In genomic region chr5:174282391-174282790, GRCh38 we compare ENCODE assay signal across 33 cellular contexts.
"Had no signal": no experiment of that assay in that cellular context is flagged by ENCODE, and none has a peak within 500 bp of the region (broad histone marks: within the 10 kb centered on the region; RNA-seq: fewer than 3 reads in every experiment).

No MANE protein-coding gene starts in this region.

- ATAC-seq: activated CD4-positive, CD25-positive, alpha-beta regulatory T cell treated with anti-CD3 and anti-CD28 coated beads, Interleukin-2, amount 50 U/mL, for 24 hours; activated CD8-positive, alpha-beta T cell treated with anti-CD3 and anti-CD28 coated beads for 36 hours; activated naive CD8-positive, alpha-beta T cell treated with anti-CD3 and anti-CD28 coated beads, Interleukin-2, amount 50 U/mL, for 24 hours; body of pancreas; effector memory CD8-positive, alpha-beta T cell; gastroesophageal sphincter; T-helper 17 cell had no signal

- H3K9me3 Mint-ChIP-seq: activated B cell treated with CpG ODN at 0.5 μM for 24 hours; activated CD8-positive, alpha-beta T cell treated with anti-CD3 and anti-CD28 coated beads for 36 hours; activated naive CD4-positive, alpha-beta T cell treated with anti-CD3 and anti-CD28 coated beads for 36 hours; activated naive CD8-positive, alpha-beta T cell treated with anti-CD3 and anti-CD28 coated beads, Interleukin-2, amount 50 U/mL, for 24 hours; activated T-helper 1 cell treated with anti-CD3 and anti-CD28 coated beads, Interleukin-12 subunit alpha, Interleukin-12 subunit beta, Interleukin-2, Interleukin-4 antibody, amounts not matched to agents 30 ng/mL and 10 ng/mL and 1 ng/mL, durations not matched to agents 14 hours and 24 hours and 36 hours; activated T-helper 2 cell treated with anti-CD3 and anti-CD28 coated beads, Interferon-gamma antibody, Interleukin-2, Interleukin-4, amounts not matched to agents 10 μg/mL and 5 μg/mL and 100 μg/mL, durations not matched to agents 14 hours and 24 hours and 36 hours; T-helper 2 cell treated with Interferon-gamma antibody and Interleukin-4, amounts not matched to agents 5 μg/mL and 100 μg/mL, for 36 hours had no signal

- H3K4me1 Mint-ChIP-seq: activated B cell treated with CpG ODN at 0.5 μM for 24 hours; activated naive CD4-positive, alpha-beta T cell treated with anti-CD3 and anti-CD28 coated beads, Interleukin-2, amount 50 U/mL, for 24 hours; activated naive CD8-positive, alpha-beta T cell treated with anti-CD3 and anti-CD28 coated beads for 36 hours; activated naive CD8-positive, alpha-beta T cell treated with anti-CD3 and anti-CD28 coated beads, Interleukin-2, amount 50 U/mL, for 24 hours; T-helper 17 cell had no signal

- H3K4me3 Mint-ChIP-seq: activated B cell treated with CpG ODN at 0.5 μM for 24 hours; activated CD8-positive, alpha-beta T cell treated with anti-CD3 and anti-CD28 coated beads for 36 hours; activated naive CD4-positive, alpha-beta T cell treated with anti-CD3 and anti-CD28 coated beads for 36 hours; activated naive CD4-positive, alpha-beta T cell treated with anti-CD3 and anti-CD28 coated beads, Interleukin-2, amount 50 U/mL, for 24 hours; activated naive CD8-positive, alpha-beta T cell treated with anti-CD3 and anti-CD28 coated beads for 36 hours; activated naive CD8-positive, alpha-beta T cell treated with anti-CD3 and anti-CD28 coated beads, Interleukin-2, amount 50 U/mL, for 24 hours; activated T-helper 1 cell treated with anti-CD3 and anti-CD28 coated beads, Interleukin-12 subunit alpha, Interleukin-12 subunit beta, Interleukin-2, Interleukin-4 antibody, amounts not matched to agents 30 ng/mL and 10 ng/mL and 1 ng/mL, durations not matched to agents 14 hours and 24 hours and 36 hours; effector memory CD8-positive, alpha-beta T cell; T-helper 17 cell; T-helper 2 cell treated with Interferon-gamma antibody and Interleukin-4, amounts not matched to agents 5 μg/mL and 100 μg/mL, for 36 hours had no signal

- H3K27me3 Mint-ChIP-seq: activated B cell treated with CpG ODN at 0.5 μM for 24 hours; activated naive CD8-positive, alpha-beta T cell treated with anti-CD3 and anti-CD28 coated beads, Interleukin-2, amount 50 U/mL, for 24 hours had no signal

- H3K27ac Mint-ChIP-seq: activated B cell treated with CpG ODN at 0.5 μM for 24 hours; activated CD8-positive, alpha-beta T cell treated with anti-CD3 and anti-CD28 coated beads for 36 hours; activated naive CD4-positive, alpha-beta T cell treated with anti-CD3 and anti-CD28 coated beads for 36 hours; activated naive CD4-positive, alpha-beta T cell treated with anti-CD3 and anti-CD28 coated beads, Interleukin-2, amount 50 U/mL, for 24 hours; activated naive CD8-positive, alpha-beta T cell treated with anti-CD3 and anti-CD28 coated beads for 36 hours; activated naive CD8-positive, alpha-beta T cell treated with anti-CD3 and anti-CD28 coated beads, Interleukin-2, amount 50 U/mL, for 24 hours; activated T-helper 1 cell treated with anti-CD3 and anti-CD28 coated beads, Interleukin-12 subunit alpha, Interleukin-12 subunit beta, Interleukin-2, Interleukin-4 antibody, amounts not matched to agents 30 ng/mL and 10 ng/mL and 1 ng/mL, durations not matched to agents 14 hours and 24 hours and 36 hours; activated T-helper 2 cell treated with anti-CD3 and anti-CD28 coated beads, Interferon-gamma antibody, Interleukin-2, Interleukin-4, amounts not matched to agents 10 μg/mL and 5 μg/mL and 100 μg/mL, durations not matched to agents 14 hours and 24 hours and 36 hours; effector memory CD8-positive, alpha-beta T cell; T-helper 17 cell; T-helper 2 cell treated with Interferon-gamma antibody and Interleukin-4, amounts not matched to agents 5 μg/mL and 100 μg/mL, for 36 hours had no signal

- H3K36me3 Mint-ChIP-seq: activated naive CD4-positive, alpha-beta T cell treated with anti-CD3 and anti-CD28 coated beads, Interleukin-2, amount 50 U/mL, for 24 hours; activated naive CD8-positive, alpha-beta T cell treated with anti-CD3 and anti-CD28 coated beads for 36 hours had no signal

- DNase-seq: activated B cell treated with CpG ODN at 0.5 μM for 24 hours; activated CD4-positive, alpha-beta T cell treated with anti-CD3 and anti-CD28 coated beads for 48 hours; activated CD4-positive, alpha-beta T cell treated with anti-CD3 and anti-CD28 coated beads, Interleukin-2, amount 50 U/mL, for 1 hour; activated CD4-positive, alpha-beta T cell treated with anti-CD3 and anti-CD28 coated beads, Interleukin-2, amount 50 U/mL, for 48 hours; activated CD8-positive, alpha-beta memory T cell treated with anti-CD3 and anti-CD28 coated beads for 24 hours; activated CD8-positive, alpha-beta T cell treated with anti-CD3 and anti-CD28 coated beads for 36 hours; activated effector memory CD4-positive, alpha-beta T cell treated with anti-CD3 and anti-CD28 coated beads, Interleukin-2, amount 50 U/mL, for 16 hours; activated naive CD4-positive, alpha-beta T cell treated with anti-CD3 and anti-CD28 coated beads for 36 hours; activated naive CD8-positive, alpha-beta T cell treated with anti-CD3 and anti-CD28 coated beads for 36 hours; activated naive CD8-positive, alpha-beta T cell treated with anti-CD3 and anti-CD28 coated beads, Interleukin-2, amount 50 U/mL, for 24 hours; activated T-cell treated with anti-CD3 and anti-CD28 coated beads, Interleukin-2, amount 50 U/mL, for 48 hours; adrenal gland; amygdala; aorta; body of pancreas; central memory CD4-positive, alpha-beta T cell; cortex of kidney; dermis blood vessel endothelial cell; effector CD4-positive, alpha-beta T cell; effector memory CD8-positive, alpha-beta T cell; erythroblast; esophagus squamous epithelium; foreskin melanocyte; hippocampal formation; T-helper 17 cell; T1000; WERI-Rb-1 had no signal
